8 cellular contexts compared by ENCODE assay signal in the genomic region with DNA sequence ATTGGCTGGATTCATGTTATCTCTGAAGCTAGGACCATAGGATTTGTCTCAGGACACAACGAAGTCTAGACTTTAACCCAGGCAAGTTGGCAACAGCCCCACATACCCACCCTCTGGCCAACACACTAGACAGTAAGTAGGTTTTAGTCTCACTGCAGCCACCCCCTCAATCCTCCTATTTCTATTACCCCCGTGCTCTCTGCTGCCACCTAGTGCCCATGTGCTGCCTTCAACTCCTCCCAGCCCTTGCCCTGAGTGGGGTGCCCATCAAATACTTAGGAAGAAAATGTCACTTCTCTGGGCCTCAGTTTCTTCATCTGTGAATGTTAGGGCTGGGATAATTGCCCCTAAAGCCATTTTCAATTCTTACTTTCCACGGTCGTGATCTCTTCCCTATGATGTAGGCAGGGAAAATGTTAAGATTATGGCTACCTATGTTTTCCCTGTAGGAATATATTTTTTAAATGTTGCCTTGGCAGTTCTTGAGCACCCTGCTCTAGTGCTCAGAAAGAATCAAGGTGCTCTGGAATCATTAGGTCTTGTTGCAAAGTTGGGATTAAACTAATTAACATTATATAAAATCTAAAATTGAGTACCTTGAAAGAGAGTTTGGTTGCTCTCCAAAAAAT.
DNase-seq lines count a peak whose midpoint lies in the region; ATAC-seq and TF ChIP-seq lines count a peak whose summit lies in the region.

No MANE protein-coding gene starts in this region.

- 47 to 57% (median 50%) methylated on average over 4 of the region's 4 CpGs for WGBS in psoas muscle, 3 donors

- no peak overlapping the region for H3K4me3 ChIP-seq in psoas muscle
- H3K4me3 ChIP-seq in CD8-positive, alpha-beta memory T cell (ENCODE audit: low read length), result no peak overlapping the region

- peak; percentile 95 for TF ChIP-seq CTCF in MCF 10A (IDR thresholded peaks at IDR 0.05; ENCODE audit: unreplicated experiment)
- TF ChIP-seq CTCF in psoas muscle (IDR thresholded peaks at IDR 0.05), result peak; percentile 75

- intact Hi-C loops in activated CD4-positive, alpha-beta T cell treated with anti-CD3 and anti-CD28 coated beads for 36 hours (cut with DNase I, micrococcal nuclease), result loop anchor here (10.0 kb wide), 2 partner anchors 91 to 451 kb away; no protein-coding TSS in a partner anchor
- intact Hi-C loops in MCF 10A (cut with micrococcal nuclease) (loop anchor here (1.0 to 2.0 kb wide), 4 partner anchors 14 to 1733 kb away; no protein-coding TSS in a partner anchor), psoas muscle (cut with DNase I) (loop anchor here (5.0 kb wide), 2 partner anchors 224 to 449 kb away; no protein-coding TSS in a partner anchor)

- no peaks in the 10 kb centered on the region for H3K36me3 ChIP-seq in psoas muscle (ENCODE audit: insufficient read depth in 1 of 2, low read depth in 1 of 2)
- H3K36me3 ChIP-seq in CD8-positive, alpha-beta memory T cell (ENCODE audit: insufficient read depth, low read length), result no peaks in the 10 kb centered on the region

- CTCF ChIA-PET in activated CD4-positive, alpha-beta T cell treated with anti-CD3 and anti-CD28 coated beads for 36 hours (lab: Charles Lee), result interaction anchor here (1.0 kb wide), 1 partner anchor 17 kb away, joined by 4 read pairs; no protein-coding TSS in a partner anchor
- CTCF ChIA-PET in MCF 10A (lab: Yijun Ruan, JAX), result interaction anchor here (0.6 to 14.5 kb wide), 25 partner anchors 8 to 1614 kb away, joined by 3 to 334 read pairs (median 10); no protein-coding TSS in a partner anchor
- CTCF ChIA-PET in CD8-positive, alpha-beta memory T cell (lab: Charles Lee), result no interaction called here

- no peak overlapping the region for H3K27ac ChIP-seq in psoas muscle
- no peak overlapping the region for H3K27ac ChIP-seq in CD8-positive, alpha-beta memory T cell (ENCODE audit: low read depth, low read length)

- POLR2A ChIA-PET in activated CD4-positive, alpha-beta T cell treated with anti-CD3 and anti-CD28 coated beads for 36 hours (lab: Charles Lee), result no interaction called here
- POLR2A ChIA-PET in MCF 10A (lab: Yijun Ruan, JAX), result interaction anchor here (1.0 kb wide), 1 partner anchor 29 kb away, joined by 3 read pairs; no protein-coding TSS in a partner anchor
- POLR2A ChIA-PET in CD8-positive, alpha-beta memory T cell (lab: Charles Lee), result no interaction called here

- no peak for ATAC-seq in activated CD4-positive, alpha-beta T cell treated with anti-CD3 and anti-CD28 coated beads for 36 hours
- peak; percentile 62 to 90 (median 77) for ATAC-seq in psoas muscle

- no peaks in the 10 kb centered on the region for H3K4me1 Mint-ChIP-seq in activated CD4-positive, alpha-beta T cell treated with anti-CD3 and anti-CD28 coated beads for 36 hours
- peaks cover 6% of the 10 kb centered on the region for H3K4me1 Mint-ChIP-seq in MCF 10A (ENCODE audit: insufficient read depth, unreplicated experiment)
- no peaks in the 10 kb centered on the region for H3K4me1 Mint-ChIP-seq in CD8-positive, alpha-beta memory T cell

- H3K27me3 ChIP-seq in psoas muscle (ENCODE audit: insufficient read depth in 3 of 3, low read length in 2 of 3), result peaks cover 2 to 7% (median 4%) of the 10 kb centered on the region in 3 donors
- H3K27me3 ChIP-seq in CD8-positive, alpha-beta memory T cell (ENCODE audit: insufficient read depth, low read length, poor library complexity, severe bottlenecking), result no peaks in the 10 kb centered on the region

- no peaks in the 10 kb centered on the region for H3K9me3 ChIP-seq in psoas muscle
- no peaks in the 10 kb centered on the region for H3K9me3 ChIP-seq in CD8-positive, alpha-beta memory T cell (ENCODE audit: low read length)

- H3K36me3 Mint-ChIP-seq in activated CD4-positive, alpha-beta T cell treated with anti-CD3 and anti-CD28 coated beads for 36 hours (ENCODE audit: low read depth), result no peaks in the 10 kb centered on the region
- H3K36me3 Mint-ChIP-seq in MCF 10A (ENCODE audit: insufficient read depth, unreplicated experiment), result no peaks in the 10 kb centered on the region
- no peaks in the 10 kb centered on the region for H3K36me3 Mint-ChIP-seq in CD8-positive, alpha-beta memory T cell

- no peak overlapping the region for H3K27ac Mint-ChIP-seq in activated CD4-positive, alpha-beta T cell treated with anti-CD3 and anti-CD28 coated beads for 36 hours
- no peak overlapping the region for H3K27ac Mint-ChIP-seq in MCF 10A (ENCODE audit: low read depth, unreplicated experiment)
- no peak overlapping the region for H3K27ac Mint-ChIP-seq in CD8-positive, alpha-beta memory T cell

- no peaks in the 10 kb centered on the region for H3K4me1 ChIP-seq in psoas muscle
- no peaks in the 10 kb centered on the region for H3K4me1 ChIP-seq in CD8-positive, alpha-beta memory T cell (ENCODE audit: insufficient read depth, low read length)

- no peaks in the 10 kb centered on the region for H3K9me3 Mint-ChIP-seq in activated CD4-positive, alpha-beta T cell treated with anti-CD3 and anti-CD28 coated beads for 36 hours (ENCODE audit: low read depth)
- no peaks in the 10 kb centered on the region for H3K9me3 Mint-ChIP-seq in MCF 10A (ENCODE audit: unreplicated experiment)
- H3K9me3 Mint-ChIP-seq in CD8-positive, alpha-beta memory T cell, result peaks cover 0 to 2% (median 0%) of the 10 kb centered on the region in 5 donors

- DNase-seq in activated CD4-positive, alpha-beta T cell treated with anti-CD3 and anti-CD28 coated beads for 36 hours, result peak; percentile 60
- DNase-seq in activated CD4-positive, alpha-beta T cell treated with anti-CD3 and anti-CD28 coated beads, Interleukin-2, amount 50 U/mL, for 4 hours, result no peak
- peak; percentile 35 for DNase-seq in NCI-H460 (ENCODE audit: extremely low read depth, low read depth)
- peak; percentile 62 for DNase-seq in MCF 10A (ENCODE audit: unreplicated experiment)
- DNase-seq in psoas muscle, result peak; percentile 25 to 67
- DNase-seq in cerebellar nuclear complex (lab: John Stamatoyannopoulos, UW), result no peak
- DNase-seq in NCI-H1436 treated with DMSO at 0.1 percent for 48 hours (lab: John Stamatoyannopoulos, UW), result no peak
- DNase-seq in CD8-positive, alpha-beta memory T cell, result no peak

- BruUV-seq in MCF 10A (replicated peaks; lab: Mats Ljungman, UMichigan), result no TSS peak

- no peak overlapping the region for H3K4me3 Mint-ChIP-seq in activated CD4-positive, alpha-beta T cell treated with anti-CD3 and anti-CD28 coated beads for 36 hours
- H3K4me3 Mint-ChIP-seq in MCF 10A (ENCODE audit: unreplicated experiment), result no peak overlapping the region
- no peak overlapping the region for H3K4me3 Mint-ChIP-seq in CD8-positive, alpha-beta memory T cell

- peaks cover 18% of the 10 kb centered on the region for H3K27me3 Mint-ChIP-seq in activated CD4-positive, alpha-beta T cell treated with anti-CD3 and anti-CD28 coated beads for 36 hours
- peaks cover 53% of the 10 kb centered on the region for H3K27me3 Mint-ChIP-seq in MCF 10A (ENCODE audit: insufficient read depth, unreplicated experiment)
- peaks cover 0 to 2% of the 10 kb centered on the region in 2 donors for H3K27me3 Mint-ChIP-seq in CD8-positive, alpha-beta memory T cell

Comparison
In these comparisons a context has a peak if more than half of its experiments do, and no peak if none do; other contexts are left out.
1. DNase-seq: peak in activated CD4-positive, alpha-beta T cell treated with anti-CD3 and anti-CD28 coated beads for 36 hours (single experiment), NCI-H460 (single experiment), MCF 10A (single experiment) and psoas muscle (2 of 2); none in activated CD4-positive, alpha-beta T cell treated with anti-CD3 and anti-CD28 coated beads, Interleukin-2, amount 50 U/mL, for 4 hours (0 of 2), cerebellar nuclear complex (0 of 2), NCI-H1436 treated with DMSO at 0.1 percent for 48 hours (single experiment) and CD8-positive, alpha-beta memory T cell (0 of 5).